In genomic region chr6:33676416-33677152, GRCh38 we compare ENCODE assay signal across 16 cellular contexts.
"Had no signal": no experiment of that assay in that cellular context is flagged by ENCODE, and none has a peak within 500 bp of the region (broad histone marks: within the 10 kb centered on the region; RNA-seq: fewer than 3 reads in every experiment).

No MANE protein-coding gene starts in this region.

- H3K4me1 ChIP-seq: body of pancreas, foreskin keratinocyte, testis had no signal

- H3K4me1 Mint-ChIP-seq: activated T-helper 17 cell treated with anti-CD3 and anti-CD28 coated beads, Interleukin-2, amount 50 U/mL, for 72 hours; immature natural killer cell had no signal

- H3K27ac ChIP-seq: body of pancreas, esophagus muscularis mucosa, foreskin keratinocyte, testis had no signal

- H3K27me3 Mint-ChIP-seq: activated CD4-positive, alpha-beta memory T cell treated with anti-CD3 and anti-CD28 coated beads for 36 hours; activated naive CD4-positive, alpha-beta T cell treated with anti-CD3 and anti-CD28 coated beads, Interleukin-2, amount 10 ng/mL, durations not matched to agents 7 days and 5 days; activated T-helper 17 cell treated with anti-CD3 and anti-CD28 coated beads, Interleukin-2, amount 50 U/mL, for 72 hours; dendritic cell treated with granulocyte-macrophage colony-stimulating factor and Interleukin-4, amounts not matched to agents 40 ng/mL and 50 ng/mL, for 4 days; naive thymus-derived CD4-positive, alpha-beta T cell; stimulated activated naive CD8-positive, alpha-beta T cell treated with anti-CD3 and anti-CD28 coated beads, Interleukin-15, Interleukin-2, amounts not matched to agents 100 ng/mL and 50 ng/mL, for 24 hours had no signal

- ATAC-seq: activated T-helper 17 cell treated with anti-CD3 and anti-CD28 coated beads, Interleukin-2, amount 50 U/mL, for 72 hours; body of pancreas; foreskin keratinocyte; naive thymus-derived CD4-positive, alpha-beta T cell had no signal

- H3K4me3 Mint-ChIP-seq: activated CD4-positive, alpha-beta memory T cell treated with anti-CD3 and anti-CD28 coated beads for 36 hours; activated naive CD4-positive, alpha-beta T cell treated with anti-CD3 and anti-CD28 coated beads, Interleukin-2, amount 10 ng/mL, durations not matched to agents 7 days and 5 days; activated T-helper 17 cell treated with anti-CD3 and anti-CD28 coated beads, Interleukin-2, amount 50 U/mL, for 72 hours; dendritic cell treated with granulocyte-macrophage colony-stimulating factor and Interleukin-4, amounts not matched to agents 40 ng/mL and 50 ng/mL, for 4 days; immature natural killer cell; naive thymus-derived CD4-positive, alpha-beta T cell; stimulated activated naive CD8-positive, alpha-beta T cell treated with anti-CD3 and anti-CD28 coated beads, Interleukin-15, Interleukin-2, amounts not matched to agents 100 ng/mL and 50 ng/mL, for 24 hours had no signal

- H3K9me3 ChIP-seq: adrenal gland, body of pancreas, esophagus muscularis mucosa, testis had no signal

- H3K9me3 Mint-ChIP-seq: activated CD4-positive, alpha-beta memory T cell treated with anti-CD3 and anti-CD28 coated beads for 36 hours; activated naive CD4-positive, alpha-beta T cell treated with anti-CD3 and anti-CD28 coated beads, Interleukin-2, amount 10 ng/mL, durations not matched to agents 7 days and 5 days; activated T-helper 17 cell treated with anti-CD3 and anti-CD28 coated beads, Interleukin-2, amount 50 U/mL, for 72 hours; dendritic cell treated with granulocyte-macrophage colony-stimulating factor and Interleukin-4, amounts not matched to agents 40 ng/mL and 50 ng/mL, for 4 days; immature natural killer cell; naive thymus-derived CD4-positive, alpha-beta T cell; stimulated activated naive CD8-positive, alpha-beta T cell treated with anti-CD3 and anti-CD28 coated beads, Interleukin-15, Interleukin-2, amounts not matched to agents 100 ng/mL and 50 ng/mL, for 24 hours had no signal

- DNase-seq: activated CD4-positive, alpha-beta memory T cell treated with anti-CD3 and anti-CD28 coated beads for 36 hours; activated CD8-positive, alpha-beta memory T cell treated with anti-CD3 and anti-CD28 coated beads, Interleukin-2, amount 50 U/mL, for 4 hours; activated naive CD4-positive, alpha-beta T cell treated with anti-CD3 and anti-CD28 coated beads, Interleukin-2, amount 10 ng/mL, durations not matched to agents 7 days and 5 days; adrenal gland; body of pancreas; foreskin keratinocyte; immature natural killer cell; naive thymus-derived CD4-positive, alpha-beta T cell; stimulated activated CD4-positive, alpha-beta T cell treated with anti-CD3 and anti-CD28 coated beads, Interleukin-4, amount 100 ng/mL, for 24 hours; T1000; testis had no signal

- H3K27me3 ChIP-seq: adrenal gland, body of pancreas, foreskin keratinocyte, testis had no signal

- H3K4me3 ChIP-seq: adrenal gland, body of pancreas, esophagus muscularis mucosa, lung, testis had no signal

- H3K27ac Mint-ChIP-seq: activated CD4-positive, alpha-beta memory T cell treated with anti-CD3 and anti-CD28 coated beads for 36 hours; activated naive CD4-positive, alpha-beta T cell treated with anti-CD3 and anti-CD28 coated beads, Interleukin-2, amount 10 ng/mL, durations not matched to agents 7 days and 5 days; activated T-helper 17 cell treated with anti-CD3 and anti-CD28 coated beads, Interleukin-2, amount 50 U/mL, for 72 hours; dendritic cell treated with granulocyte-macrophage colony-stimulating factor and Interleukin-4, amounts not matched to agents 40 ng/mL and 50 ng/mL, for 4 days; stimulated activated naive CD8-positive, alpha-beta T cell treated with anti-CD3 and anti-CD28 coated beads, Interleukin-15, Interleukin-2, amounts not matched to agents 100 ng/mL and 50 ng/mL, for 24 hours had no signal
